In genomic region chr22:30402036-30402759, GRCh38 we compare ENCODE assay signal across 1 cellular context.
TF ChIP-seq lines count a peak whose summit lies in the region.

No MANE protein-coding gene starts in this region.

TF ChIP-seq in H1, 55 proteins besides CTCF, POLR2A, EP300 and RAD21:
- TF ChIP-seq MAX (IDR thresholded peaks at IDR 0.05): 0 out of 2 replicates have a peak, but pooled peaks have one; percentile 6
- TF ChIP-seq KDM4A (IDR thresholded peaks at IDR 0.05; ENCODE audit: low read depth, low read length, severe bottlenecking): no peak
- TF ChIP-seq TEAD4 (IDR thresholded peaks at IDR 0.05; ENCODE audit: low read depth, low read length): no peak
